Comparison of ENCODE assay signal across 1 cellular context in the genomic region with DNA sequence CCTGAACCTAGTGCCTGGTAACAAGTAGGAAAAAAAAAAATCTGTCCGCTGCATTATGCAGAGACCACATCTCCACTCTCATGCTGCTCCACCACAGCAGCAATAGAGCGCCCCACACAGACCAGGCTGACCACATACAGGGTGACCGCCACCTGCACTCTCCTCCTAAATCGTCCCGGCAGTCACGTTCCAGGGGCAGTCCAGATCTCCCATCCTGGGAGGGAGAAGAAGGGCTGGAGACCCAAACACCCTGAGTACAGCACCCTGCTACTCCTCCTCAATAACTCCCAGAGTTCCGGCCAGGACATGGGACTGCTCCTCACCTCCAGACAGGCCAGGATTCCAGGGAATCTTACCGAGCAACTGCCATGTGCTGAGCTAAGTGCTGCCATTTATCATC.
TF ChIP-seq lines count a peak whose summit lies in the region.

No MANE protein-coding gene starts in this region.

TF ChIP-seq in H1, 55 proteins besides CTCF, POLR2A, EP300 and RAD21:
- no peak for TF ChIP-seq HDAC2 (IDR thresholded peaks at IDR 0.05; ENCODE audit: borderline replicate concordance in 1 of 2, low read depth in 2 of 2, low read length in 2 of 2)
- no peak for TF ChIP-seq TAF7 (optimal IDR thresholded peaks at IDR 0.05; ENCODE audit: borderline replicate concordance, low read depth, low read length)
